2 cellular contexts compared by ENCODE assay signal in genomic region chr19:4052993-4053422, GRCh38.
A peak's percentile ranks its signal among the peaks of the same experiment; 100 is the strongest.
TF ChIP-seq lines count a peak whose summit lies in the region.

No MANE protein-coding gene starts in this region.

TF ChIP-seq in IMR-90, 13 proteins besides CTCF, POLR2A, EP300 and RAD21:
- TF ChIP-seq, protein P1, sequence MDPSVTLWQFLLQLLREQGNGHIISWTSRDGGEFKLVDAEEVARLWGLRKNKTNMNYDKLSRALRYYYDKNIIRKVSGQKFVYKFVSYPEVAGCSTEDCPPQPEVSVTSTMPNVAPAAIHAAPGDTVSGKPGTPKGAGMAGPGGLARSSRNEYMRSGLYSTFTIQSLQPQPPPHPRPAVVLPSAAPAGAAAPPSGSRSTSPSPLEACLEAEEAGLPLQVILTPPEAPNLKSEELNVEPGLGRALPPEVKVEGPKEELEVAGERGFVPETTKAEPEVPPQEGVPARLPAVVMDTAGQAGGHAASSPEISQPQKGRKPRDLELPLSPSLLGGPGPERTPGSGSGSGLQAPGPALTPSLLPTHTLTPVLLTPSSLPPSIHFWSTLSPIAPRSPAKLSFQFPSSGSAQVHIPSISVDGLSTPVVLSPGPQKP (IDR thresholded peaks at IDR 0.05; ENCODE audit: borderline replicate concordance, low read depth, low read length), result no peak
- no peak for TF ChIP-seq RFX5 (IDR thresholded peaks at IDR 0.05; ENCODE audit: low read depth, low read length)
- no peak for TF ChIP-seq RCOR1 (IDR thresholded peaks at IDR 0.05; ENCODE audit: insufficient replicate concordance, low read length)
- TF ChIP-seq, protein P2, sequence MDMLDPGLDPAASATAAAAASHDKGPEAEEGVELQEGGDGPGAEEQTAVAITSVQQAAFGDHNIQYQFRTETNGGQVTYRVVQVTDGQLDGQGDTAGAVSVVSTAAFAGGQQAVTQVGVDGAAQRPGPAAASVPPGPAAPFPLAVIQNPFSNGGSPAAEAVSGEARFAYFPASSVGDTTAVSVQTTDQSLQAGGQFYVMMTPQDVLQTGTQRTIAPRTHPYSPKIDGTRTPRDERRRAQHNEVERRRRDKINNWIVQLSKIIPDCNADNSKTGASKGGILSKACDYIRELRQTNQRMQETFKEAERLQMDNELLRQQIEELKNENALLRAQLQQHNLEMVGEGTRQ (IDR thresholded peaks at IDR 0.05; ENCODE audit: low read depth, low read length), result no peak
- TF ChIP-seq SMC3 (IDR thresholded peaks at IDR 0.05; ENCODE audit: low read depth, low read length), result no peak

TF ChIP-seq in liver, 16 proteins besides CTCF, POLR2A, EP300 and RAD21 (continued from another document):
- TF ChIP-seq, protein P3, sequence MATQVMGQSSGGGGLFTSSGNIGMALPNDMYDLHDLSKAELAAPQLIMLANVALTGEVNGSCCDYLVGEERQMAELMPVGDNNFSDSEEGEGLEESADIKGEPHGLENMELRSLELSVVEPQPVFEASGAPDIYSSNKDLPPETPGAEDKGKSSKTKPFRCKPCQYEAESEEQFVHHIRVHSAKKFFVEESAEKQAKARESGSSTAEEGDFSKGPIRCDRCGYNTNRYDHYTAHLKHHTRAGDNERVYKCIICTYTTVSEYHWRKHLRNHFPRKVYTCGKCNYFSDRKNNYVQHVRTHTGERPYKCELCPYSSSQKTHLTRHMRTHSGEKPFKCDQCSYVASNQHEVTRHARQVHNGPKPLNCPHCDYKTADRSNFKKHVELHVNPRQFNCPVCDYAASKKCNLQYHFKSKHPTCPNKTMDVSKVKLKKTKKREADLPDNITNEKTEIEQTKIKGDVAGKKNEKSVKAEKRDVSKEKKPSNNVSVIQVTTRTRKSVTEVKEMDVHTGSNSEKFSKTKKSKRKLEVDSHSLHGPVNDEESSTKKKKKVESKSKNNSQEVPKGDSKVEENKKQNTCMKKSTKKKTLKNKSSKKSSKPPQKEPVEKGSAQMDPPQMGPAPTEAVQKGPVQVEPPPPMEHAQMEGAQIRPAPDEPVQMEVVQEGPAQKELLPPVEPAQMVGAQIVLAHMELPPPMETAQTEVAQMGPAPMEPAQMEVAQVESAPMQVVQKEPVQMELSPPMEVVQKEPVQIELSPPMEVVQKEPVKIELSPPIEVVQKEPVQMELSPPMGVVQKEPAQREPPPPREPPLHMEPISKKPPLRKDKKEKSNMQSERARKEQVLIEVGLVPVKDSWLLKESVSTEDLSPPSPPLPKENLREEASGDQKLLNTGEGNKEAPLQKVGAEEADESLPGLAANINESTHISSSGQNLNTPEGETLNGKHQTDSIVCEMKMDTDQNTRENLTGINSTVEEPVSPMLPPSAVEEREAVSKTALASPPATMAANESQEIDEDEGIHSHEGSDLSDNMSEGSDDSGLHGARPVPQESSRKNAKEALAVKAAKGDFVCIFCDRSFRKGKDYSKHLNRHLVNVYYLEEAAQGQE (IDR thresholded peaks at IDR 0.05), result no peak
- no peak for TF ChIP-seq ZBTB33 (IDR thresholded peaks at IDR 0.05)
- no peak for TF ChIP-seq GABPA (IDR thresholded peaks at IDR 0.05 in 1 of 2, conservative IDR thresholded peaks at IDR 0.05 in 1 of 2)
- TF ChIP-seq ATF3 (IDR thresholded peaks at IDR 0.05), result peak; percentile 1
- TF ChIP-seq SP1 (IDR thresholded peaks at IDR 0.05), result no peak
- TF ChIP-seq, protein P4, sequence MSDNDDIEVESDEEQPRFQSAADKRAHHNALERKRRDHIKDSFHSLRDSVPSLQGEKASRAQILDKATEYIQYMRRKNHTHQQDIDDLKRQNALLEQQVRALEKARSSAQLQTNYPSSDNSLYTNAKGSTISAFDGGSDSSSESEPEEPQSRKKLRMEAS (IDR thresholded peaks at IDR 0.05), result peak; percentile 5
- no peak for TF ChIP-seq TAF1 (conservative IDR thresholded peaks at IDR 0.05)
- no peak for TF ChIP-seq JUND (IDR thresholded peaks at IDR 0.05)
- no peak for TF ChIP-seq YY1 (IDR thresholded peaks at IDR 0.05)
- TF ChIP-seq NR2F2 (IDR thresholded peaks at IDR 0.05), result no peak
- peak in 1 of 2 donors; percentile 2 for TF ChIP-seq RXRA (IDR thresholded peaks at IDR 0.05)
